In genomic region chr2:134705861-134706586, GRCh38 we compare ENCODE assay signal across 14 cellular contexts. TPM values are rescaled to one million over a fixed set of nuclear protein-coding genes. Genes with fewer than 3 reads are reported as not detected.
DNase-seq lines count a peak whose midpoint lies in the region; ATAC-seq and TF ChIP-seq lines count a peak whose summit lies in the region.
"Had no signal": no experiment of that assay in that cellular context is flagged by ENCODE, and none has a peak within 500 bp of the region (broad histone marks: within the 10 kb centered on the region; RNA-seq: fewer than 3 reads in every experiment).

No MANE protein-coding gene starts in this region.

- WGBS in aorta, 2 donors = 53 to 54% methylated on average over 21 of the region's 21 CpGs

- H3K4me3 Mint-ChIP-seq in mesothelial cell of epicardium = no peak overlapping the region

- H3K27ac Mint-ChIP-seq in mesothelial cell of epicardium = no peak overlapping the region

- DNase-seq in left ventricle myocardium inferior (no peak), cardiac septum (ENCODE audit: low spot score) (no peak), NT2/D1 (ENCODE audit: low read depth, low spot score) (peak; percentile 71), iPS-NIHi11 (ENCODE audit: low spot score) (peak; percentile 41), aorta (no peak), mesothelial cell of epicardium (ENCODE audit: low spot score in 2 of 2, unreplicated experiment in 2 of 2) (no peak), dedifferentiated amniotic fluid mesenchymal stem cell (ENCODE audit: extremely low spot score) (no peak)
- DNase-seq: NCI-H226; stimulated activated CD4-positive, alpha-beta T cell treated with anti-CD3 and anti-CD28 coated beads, Interleukin-1b, Interleukin-23, amount 100 ng/mL, for 48 hours had no signal

- H3K9me3 ChIP-seq in left ventricle myocardium inferior (replicated peaks) (no peaks in the 10 kb centered on the region), NT2/D1 (ENCODE audit: insufficient read depth, low read length) (no peaks in the 10 kb centered on the region), aorta (ENCODE audit: control insufficient read depth, low read length) (no peaks in the 10 kb centered on the region)

- H3K36me3 ChIP-seq in left ventricle myocardium inferior = no peaks in the 10 kb centered on the region
- no peaks in the 10 kb centered on the region for H3K36me3 ChIP-seq in NT2/D1 (ENCODE audit: insufficient read depth, insufficient read length, low read length)
- no peaks in the 10 kb centered on the region for H3K36me3 ChIP-seq in aorta (ENCODE audit: control insufficient read depth in 1 of 2, insufficient read depth in 2 of 2, low read length in 1 of 2)

- intact Hi-C loops in left ventricle myocardium inferior (cut with micrococcal nuclease) (no loop called here), cardiac septum (cut with DNase I) (no loop called here), aorta (cut with DNase I) (no loop called here)

- peaks cover 73% of the 10 kb centered on the region for H3K27me3 Mint-ChIP-seq in mesothelial cell of epicardium (ENCODE audit: low read depth)

- H3K4me3 ChIP-seq in left ventricle myocardium inferior = peak overlapping the region; percentile 29
- H3K4me3 ChIP-seq in NT2/D1 (ENCODE audit: insufficient read length, low read depth) = no peak overlapping the region
- H3K4me3 ChIP-seq in aorta (ENCODE audit: low read length in 2 of 2) = no peak overlapping the region
- H3K4me3 ChIP-seq: lung had no signal

- no peaks in the 10 kb centered on the region for H3K9me3 Mint-ChIP-seq in mesothelial cell of epicardium

- H3K27ac ChIP-seq in left ventricle myocardium inferior (replicated peaks) (no peak overlapping the region), aorta (ENCODE audit: low read depth in 1 of 2, low read length in 2 of 2) (no peak overlapping the region)
- H3K27ac ChIP-seq: C4-2B, epithelial cell of prostate, RWPE1 had no signal

- H3K27me3 ChIP-seq in left ventricle myocardium inferior (ENCODE audit: low read depth) (peaks cover 81% of the 10 kb centered on the region), NT2/D1 (ENCODE audit: insufficient read depth, insufficient read length) (no peaks in the 10 kb centered on the region), aorta (ENCODE audit: control insufficient read depth in 1 of 2, insufficient read depth in 2 of 2, low read length in 1 of 2) (no peaks in the 10 kb centered on the region)

- H3K9ac ChIP-seq in NT2/D1 (ENCODE audit: insufficient read length, low read depth) = peak overlapping the region; percentile 29

- no peaks in the 10 kb centered on the region for H3K4me1 Mint-ChIP-seq in mesothelial cell of epicardium

- no peaks in the 10 kb centered on the region for H3K36me3 Mint-ChIP-seq in mesothelial cell of epicardium

- no peak for TF ChIP-seq CTCF in left ventricle myocardium inferior (IDR thresholded peaks at IDR 0.05; ENCODE audit: borderline replicate concordance)
- no peak for TF ChIP-seq CTCF in mesothelial cell of epicardium (IDR thresholded peaks at IDR 0.05; ENCODE audit: unreplicated experiment)

- ATAC-seq in aorta (ENCODE audit: low FRiP score) = peak; percentile 33
- ATAC-seq in GM18861 (IDR thresholded peaks at IDR 0.05; ENCODE audit: unreplicated experiment) = no peak

- H3K4me1 ChIP-seq in left ventricle myocardium inferior (peaks cover 4% of the 10 kb centered on the region), NT2/D1 (ENCODE audit: insufficient read depth, insufficient read length) (peaks cover 6% of the 10 kb centered on the region), aorta (ENCODE audit: control insufficient read depth in 1 of 2, insufficient read depth in 2 of 2, low read length in 2 of 2) (no peaks in the 10 kb centered on the region)

RNA-seq across cellular contexts. Expression of gene TMEM163, which starts 12.8 kb away (rescaled TPM):
- 0.22 TPM for total RNA-seq in left ventricle myocardium inferior
- total RNA-seq in cardiac septum = 0.38 TPM
- under 1 TPM; 0.36 to 0.62 TPM for total RNA-seq in aorta
- polyA plus RNA-seq in aorta = under 1 TPM in 1 of 2 donors, not detected in 1; 0.25 TPM
- 0.29 to 0.47 TPM in 2 of 3 replicates, not detected in the other for total RNA-seq in mesothelial cell of epicardium

Comparison
In these comparisons a context has a peak if more than half of its experiments do, and no peak if none do; other contexts are left out.
1. DNase-seq: peak in NT2/D1 (single experiment) and iPS-NIHi11 (single experiment); none in left ventricle myocardium inferior (single experiment), cardiac septum (single experiment), aorta (0 of 2), mesothelial cell of epicardium (0 of 2) and dedifferentiated amniotic fluid mesenchymal stem cell (single experiment).